Comparison of ENCODE assay signal across 29 cellular contexts in the genomic region with DNA sequence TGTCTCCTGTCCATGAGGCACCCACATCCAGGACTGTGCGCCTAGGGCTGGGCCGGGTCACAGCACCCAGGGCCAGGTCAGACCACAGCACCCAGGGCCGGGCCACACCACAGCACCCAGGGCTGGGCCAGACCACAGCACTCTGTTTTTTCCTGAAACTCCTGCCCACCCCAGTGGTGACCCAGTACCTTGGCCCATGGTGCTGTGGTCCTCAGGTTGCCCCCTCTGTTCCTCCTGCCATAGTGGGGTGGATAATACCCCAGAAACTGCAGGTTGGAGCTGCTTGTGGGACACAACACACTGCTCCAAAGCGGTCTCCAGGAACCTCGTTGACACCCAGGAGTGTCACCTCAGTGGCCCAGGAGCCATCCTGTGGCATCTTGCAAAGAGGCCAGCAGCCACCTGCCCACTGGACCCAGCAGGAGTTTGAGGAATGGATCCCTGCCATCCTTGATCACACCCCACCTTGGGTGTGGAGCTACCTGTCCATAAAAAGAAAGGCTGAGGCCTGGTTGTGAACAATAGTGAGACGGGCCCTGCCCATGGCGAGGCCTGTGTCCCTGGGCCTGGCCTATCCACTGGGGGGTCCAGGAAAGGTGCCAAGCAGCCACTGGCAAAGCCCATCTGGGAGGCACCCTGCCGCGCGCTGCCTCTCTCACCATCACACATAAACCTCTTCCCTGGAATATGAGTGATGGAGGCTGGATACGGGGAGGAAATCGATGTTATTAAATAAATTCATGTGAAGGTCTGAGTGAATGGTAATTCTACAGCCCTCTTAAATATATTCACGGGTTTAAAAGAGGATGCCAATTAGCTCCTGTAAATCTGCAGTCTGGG.
DNase-seq lines count a peak whose midpoint lies in the region; ATAC-seq and TF ChIP-seq lines count a peak whose summit lies in the region.
"Had no signal": no experiment of that assay in that cellular context is flagged by ENCODE, and none has a peak within 500 bp of the region (broad histone marks: within the 10 kb centered on the region; RNA-seq: fewer than 3 reads in every experiment).

No MANE protein-coding gene starts in this region.

- no peak overlapping the region for H3K4me3 Mint-ChIP-seq in activated naive CD8-positive, alpha-beta T cell treated with anti-CD3 and anti-CD28 coated beads, Interleukin-2, amount 10 ng/mL, durations not matched to agents 7 days and 5 days
- no peak overlapping the region for H3K4me3 Mint-ChIP-seq in activated naive CD8-positive, alpha-beta T cell treated with anti-CD3 and anti-CD28 coated beads, Interleukin-2, amount 50 U/mL, for 24 hours
- H3K4me3 Mint-ChIP-seq: activated T-helper 1 cell treated with anti-CD3 and anti-CD28 coated beads, Interleukin-12 subunit alpha, Interleukin-12 subunit beta, Interleukin-2, Interleukin-4 antibody, amounts not matched to agents 30 ng/mL and 10 ng/mL and 1 ng/mL, durations not matched to agents 14 hours and 24 hours and 36 hours; neural crest cell had no signal

- no peak for ATAC-seq in activated naive CD8-positive, alpha-beta T cell treated with anti-CD3 and anti-CD28 coated beads, Interleukin-2, amount 10 ng/mL, durations not matched to agents 7 days and 5 days (ENCODE audit: low read depth)
- no peak for ATAC-seq in activated naive CD8-positive, alpha-beta T cell treated with anti-CD3 and anti-CD28 coated beads, Interleukin-2, amount 50 U/mL, for 24 hours
- ATAC-seq in esophagus mucosa = peak; percentile 29
- ATAC-seq: A549, body of pancreas, left lobe of liver had no signal

- intact Hi-C loops in tibial artery (cut with DNase I; ENCODE audit: low total_unique reads) = no loop called here

- H3K4me1 ChIP-seq in tibial artery = peaks cover 0 to 30% (median 15%) of the 10 kb centered on the region in 4 donors
- H3K4me1 ChIP-seq: A549, BE2C, body of pancreas, HAP-1 had no signal

- no peaks in the 10 kb centered on the region for H3K27me3 Mint-ChIP-seq in activated naive CD8-positive, alpha-beta T cell treated with anti-CD3 and anti-CD28 coated beads, Interleukin-2, amount 10 ng/mL, durations not matched to agents 7 days and 5 days
- no peaks in the 10 kb centered on the region for H3K27me3 Mint-ChIP-seq in activated naive CD8-positive, alpha-beta T cell treated with anti-CD3 and anti-CD28 coated beads, Interleukin-2, amount 50 U/mL, for 24 hours

- no peaks in the 10 kb centered on the region for H3K9me3 ChIP-seq in tibial artery
- H3K9me3 ChIP-seq: A549, BE2C, body of pancreas, HAP-1, uterus had no signal

- DNase-seq in activated naive CD8-positive, alpha-beta T cell treated with anti-CD3 and anti-CD28 coated beads, Interleukin-2, amount 10 ng/mL, durations not matched to agents 7 days and 5 days = no peak
- DNase-seq in activated naive CD8-positive, alpha-beta T cell treated with anti-CD3 and anti-CD28 coated beads, Interleukin-2, amount 50 U/mL, for 24 hours = no peak
- DNase-seq in mesenteric fat pad (ENCODE audit: low spot score) = peak; percentile 83
- DNase-seq in tibial artery = peak; percentile 9 to 51
- no peak for DNase-seq in effector CD8-positive, alpha-beta T cell (lab: John Stamatoyannopoulos, UW)
- no peak for DNase-seq in GM19238 (ENCODE audit: insufficient read length, low spot score)
- no peak for DNase-seq in DMS79 treated with DMSO at 0.1 percent for 48 hours (lab: John Stamatoyannopoulos, UW)
- DNase-seq: activated CD4-positive, alpha-beta T cell treated with anti-CD3 and anti-CD28 coated beads, Interleukin-2, amount 50 U/mL, for 1 hour; BE2C; body of pancreas; COR-L47; effector memory CD4-positive, alpha-beta T cell; foreskin melanocyte; GF-D8; NCI-H1092; NCI-H187 treated with DMSO at 0.1 percent for 48 hours; NCI-H446; NCI-H82; stimulated activated CD4-positive, alpha-beta T cell treated with anti-CD3 and anti-CD28 coated beads, Interleukin-2, amount 100 ng/mL, for 24 hours; T1000; uterus had no signal

- H3K36me3 ChIP-seq in tibial artery = peaks cover under 1 to 30% (median 16%) of the 10 kb centered on the region in 3 donors
- H3K36me3 ChIP-seq: BE2C, HAP-1, uterus had no signal

- H3K36me3 Mint-ChIP-seq in activated naive CD8-positive, alpha-beta T cell treated with anti-CD3 and anti-CD28 coated beads, Interleukin-2, amount 10 ng/mL, durations not matched to agents 7 days and 5 days = peaks cover 10% of the 10 kb centered on the region
- H3K36me3 Mint-ChIP-seq in activated naive CD8-positive, alpha-beta T cell treated with anti-CD3 and anti-CD28 coated beads, Interleukin-2, amount 50 U/mL, for 24 hours (ENCODE audit: low read depth) = peaks cover 2% of the 10 kb centered on the region

- POLR2A ChIA-PET in activated naive CD8-positive, alpha-beta T cell treated with anti-CD3 and anti-CD28 coated beads, Interleukin-2, amount 10 ng/mL, durations not matched to agents 7 days and 5 days (lab: Charles Lee) = interaction anchor here (0.7 kb wide), 1 partner anchor 12 kb away, joined by 3 read pairs; no protein-coding TSS in a partner anchor

- no peak overlapping the region for H3K27ac ChIP-seq in tibial artery
- H3K27ac ChIP-seq: A549, body of pancreas, uterus had no signal

- H3K4me1 Mint-ChIP-seq in activated naive CD8-positive, alpha-beta T cell treated with anti-CD3 and anti-CD28 coated beads, Interleukin-2, amount 10 ng/mL, durations not matched to agents 7 days and 5 days = peaks cover 11% of the 10 kb centered on the region
- H3K4me1 Mint-ChIP-seq in activated naive CD8-positive, alpha-beta T cell treated with anti-CD3 and anti-CD28 coated beads, Interleukin-2, amount 50 U/mL, for 24 hours = no peaks in the 10 kb centered on the region

- H3K27me3 ChIP-seq in tibial artery = no peaks in the 10 kb centered on the region
- H3K27me3 ChIP-seq: BE2C, body of pancreas, uterus had no signal

- peaks cover 9% of the 10 kb centered on the region for H3K9me3 Mint-ChIP-seq in activated naive CD8-positive, alpha-beta T cell treated with anti-CD3 and anti-CD28 coated beads, Interleukin-2, amount 10 ng/mL, durations not matched to agents 7 days and 5 days
- peaks cover 13% of the 10 kb centered on the region for H3K9me3 Mint-ChIP-seq in activated naive CD8-positive, alpha-beta T cell treated with anti-CD3 and anti-CD28 coated beads, Interleukin-2, amount 50 U/mL, for 24 hours

- peak overlapping the region; percentile 40 for H3K27ac Mint-ChIP-seq in activated naive CD8-positive, alpha-beta T cell treated with anti-CD3 and anti-CD28 coated beads, Interleukin-2, amount 10 ng/mL, durations not matched to agents 7 days and 5 days
- H3K27ac Mint-ChIP-seq in activated naive CD8-positive, alpha-beta T cell treated with anti-CD3 and anti-CD28 coated beads, Interleukin-2, amount 50 U/mL, for 24 hours = no peak overlapping the region
- H3K27ac Mint-ChIP-seq: activated T-helper 1 cell treated with anti-CD3 and anti-CD28 coated beads, Interleukin-12 subunit alpha, Interleukin-12 subunit beta, Interleukin-2, Interleukin-4 antibody, amounts not matched to agents 30 ng/mL and 10 ng/mL and 1 ng/mL, durations not matched to agents 14 hours and 24 hours and 36 hours; progenitor cell of endocrine pancreas had no signal

- H3K4me3 ChIP-seq in tibial artery = no peak overlapping the region
- H3K4me3 ChIP-seq: A549, body of pancreas, esophagus muscularis mucosa, HAP-1, uterus had no signal

- no peak for TF ChIP-seq CTCF in tibial artery (IDR thresholded peaks at IDR 0.05)

Comparison
In these comparisons a context has a peak if more than half of its experiments do, and no peak if none do; other contexts are left out.
1. DNase-seq: peak in mesenteric fat pad (single experiment) and tibial artery (2 of 2); none in activated naive CD8-positive, alpha-beta T cell treated with anti-CD3 and anti-CD28 coated beads, Interleukin-2, amount 10 ng/mL, durations not matched to agents 7 days and 5 days (single experiment), activated naive CD8-positive, alpha-beta T cell treated with anti-CD3 and anti-CD28 coated beads, Interleukin-2, amount 50 U/mL, for 24 hours (single experiment), effector CD8-positive, alpha-beta T cell (single experiment), GM19238 (single experiment) and DMS79 treated with DMSO at 0.1 percent for 48 hours (single experiment).